ENCODE assay signal across 15 cellular contexts in the genomic region with DNA sequence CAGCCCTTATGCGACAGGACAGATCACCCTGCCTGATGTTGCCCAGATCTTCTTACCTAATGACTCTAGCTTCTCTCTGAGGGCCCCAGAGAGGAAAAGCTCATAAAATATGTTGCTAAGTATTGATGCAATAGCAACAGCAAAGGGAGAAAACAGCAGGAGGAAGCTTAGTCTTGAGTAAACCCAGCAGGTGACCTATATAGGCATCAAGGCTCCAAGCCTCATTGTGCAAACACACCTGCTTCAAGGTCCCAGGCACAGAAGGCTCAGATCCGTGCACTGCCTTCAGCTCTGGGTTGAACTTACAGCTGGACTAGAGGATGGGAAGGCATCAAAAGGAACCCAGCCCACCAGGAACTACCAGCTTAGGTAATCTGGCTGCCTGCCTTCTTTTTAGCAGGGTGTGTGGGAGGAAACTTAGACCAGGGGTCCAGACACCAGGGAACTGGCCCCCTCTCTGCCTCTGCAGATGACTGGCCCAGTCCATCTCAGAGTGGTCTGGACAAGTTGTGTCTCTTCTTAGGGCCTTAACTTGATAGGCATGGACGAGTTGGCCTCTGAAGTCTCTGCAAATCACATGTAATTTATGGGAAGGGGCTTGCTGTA. TPM values are rescaled to one million over a fixed set of nuclear protein-coding genes. Genes with fewer than 3 reads are reported as not detected.
DNase-seq lines count a peak whose midpoint lies in the region; ATAC-seq lines count a peak whose summit lies in the region.
"Had no signal": no experiment of that assay in that cellular context is flagged by ENCODE, and none has a peak within 500 bp of the region (broad histone marks: within the 10 kb centered on the region; RNA-seq: fewer than 3 reads in every experiment).

No MANE protein-coding gene starts in this region.

- ATAC-seq in esophagus mucosa, result peak; percentile 7
- ATAC-seq: activated T-cell treated with anti-CD3 and anti-CD28 coated beads, Interleukin-2, amount 50 U/mL, for 4 hours had no signal

- peak; percentile 84 for DNase-seq in COLO668 (lab: John Stamatoyannopoulos, UW; ENCODE audit: unreplicated experiment)
- DNase-seq in MV-4-11 (lab: John Stamatoyannopoulos, UW), result peak; percentile 47
- peak; percentile 95 for DNase-seq in NCI-H345 (lab: John Stamatoyannopoulos, UW)
- DNase-seq in activated CD4-positive, CD25-positive, alpha-beta regulatory T cell (lab: John Stamatoyannopoulos, UW), result no peak
- no peak for DNase-seq in activated T-cell treated with anti-CD3 and anti-CD28 coated beads, Interleukin-2, amount 50 U/mL, for 1 hour
- DNase-seq in stimulated activated CD4-positive, alpha-beta T cell treated with anti-CD3 and anti-CD28 coated beads, Interleukin-4, amount 100 ng/mL, for 4 hours, result no peak
- DNase-seq in LoVo (ENCODE audit: low spot score), result no peak
- DNase-seq: activated CD4-positive, alpha-beta T cell treated with anti-CD3 and anti-CD28 coated beads, Interleukin-2, amount 10 ng/mL, durations not matched to agents 24 days and 14 days; activated T-cell treated with anti-CD3 and anti-CD28 coated beads, Interleukin-2, amount 50 U/mL, for 4 hours; DMS79 had no signal

RNA-seq across cellular contexts. Expression of a gene that starts 34.4 kb away (rescaled TPM):
- total RNA-seq in esophagus mucosa, result 1,379 TPM
- total RNA-seq: activated CD4-positive, alpha-beta T cell treated with anti-CD3 and anti-CD28 coated beads, Interleukin-2, amount 10 ng/mL, durations not matched to agents 24 days and 14 days; HepG2; RPMI7951; T-helper 2 cell treated with Interferon-gamma antibody and Interleukin-4, amounts not matched to agents 100 ng/mL and 5 ng/mL, for 36 hours had no signal

RNA-seq across cellular contexts. Expression of a gene that starts 50.5 kb away (rescaled TPM):
- not detected for total RNA-seq in esophagus mucosa
- total RNA-seq: activated CD4-positive, alpha-beta T cell treated with anti-CD3 and anti-CD28 coated beads, Interleukin-2, amount 10 ng/mL, durations not matched to agents 24 days and 14 days; activated T-cell treated with anti-CD3 and anti-CD28 coated beads, Interleukin-2, amount 50 U/mL, for 4 hours; cerebellum; HepG2; RPMI7951; T-helper 2 cell treated with Interferon-gamma antibody and Interleukin-4, amounts not matched to agents 100 ng/mL and 5 ng/mL, for 36 hours had no signal

Comparison
In these comparisons a context has a peak if more than half of its experiments do, and no peak if none do; other contexts are left out.
1. DNase-seq: peak in COLO668 (single experiment), MV-4-11 (single experiment) and NCI-H345 (single experiment); none in activated CD4-positive, CD25-positive, alpha-beta regulatory T cell (0 of 4), activated T-cell treated with anti-CD3 and anti-CD28 coated beads, Interleukin-2, amount 50 U/mL, for 1 hour (single experiment), stimulated activated CD4-positive, alpha-beta T cell treated with anti-CD3 and anti-CD28 coated beads, Interleukin-4, amount 100 ng/mL, for 4 hours (0 of 2) and LoVo (single experiment).